9 cellular contexts compared by ENCODE assay signal in the genomic region with DNA sequence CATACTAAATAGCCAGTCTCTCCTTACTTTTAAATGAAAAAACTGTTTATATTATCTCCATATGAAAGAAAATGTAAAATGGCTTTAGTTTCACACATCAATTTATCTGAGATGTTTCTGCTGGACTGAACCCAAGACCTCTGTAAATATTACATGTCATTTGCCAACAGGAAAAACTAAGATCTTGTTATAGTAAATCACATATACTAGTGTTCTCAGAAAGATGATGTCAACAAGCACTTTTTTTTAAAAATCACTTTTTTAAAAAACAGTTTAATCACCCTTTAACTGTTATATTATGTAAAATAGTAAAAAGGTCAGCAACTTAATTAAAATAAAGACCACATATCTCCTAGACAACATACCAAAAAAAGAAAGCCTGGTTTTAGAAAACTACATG. TPM values are rescaled to one million over a fixed set of nuclear protein-coding genes. Genes with fewer than 3 reads are reported as not detected.
DNase-seq lines count a peak whose midpoint lies in the region; ATAC-seq and TF ChIP-seq lines count a peak whose summit lies in the region.
"Had no signal": no experiment of that assay in that cellular context is flagged by ENCODE, and none has a peak within 500 bp of the region (broad histone marks: within the 10 kb centered on the region; RNA-seq: fewer than 3 reads in every experiment).

No MANE protein-coding gene starts in this region.

- no peak overlapping the region for H3K4me3 ChIP-seq in stomach

- H3K27me3 ChIP-seq in stomach, result no peaks in the 10 kb centered on the region

- ATAC-seq in HG02623 (IDR thresholded peaks at IDR 0.05; ENCODE audit: unreplicated experiment), result no peak

- H3K27ac ChIP-seq in VCaP, result peak overlapping the region; percentile 38; the same call in 1 of the 2 replicates
- peak overlapping the region in 4 of 5 donors; percentile 66 to 90 (median 84) for H3K27ac ChIP-seq in stomach

- H3K4me1 Mint-ChIP-seq in activated CD4-positive, alpha-beta T cell treated with anti-CD3 and anti-CD28 coated beads, Interleukin-2, amount 10 ng/mL, durations not matched to agents 24 days and 14 days, result peaks cover 52% of the 10 kb centered on the region

- no peak for TF ChIP-seq POLR2A in stomach (IDR thresholded peaks at IDR 0.05)

- intact Hi-C loops in activated CD4-positive, alpha-beta T cell treated with anti-CD3 and anti-CD28 coated beads, Interleukin-2, amount 10 ng/mL, durations not matched to agents 24 days and 14 days (cut with micrococcal nuclease), result loop anchor here (2.0 to 5.0 kb wide), 2 partner anchors 13 to 35 kb away; no protein-coding TSS in a partner anchor
- intact Hi-C loops in stomach (cut with DNase I; ENCODE audit: low total_unique reads), result no loop called here

- H3K36me3 Mint-ChIP-seq in activated CD4-positive, alpha-beta T cell treated with anti-CD3 and anti-CD28 coated beads, Interleukin-2, amount 10 ng/mL, durations not matched to agents 24 days and 14 days (ENCODE audit: low read depth), result peaks cover 46% of the 10 kb centered on the region

- TF ChIP-seq CTCF in VCaP (conservative IDR thresholded peaks at IDR 0.05), result no peak
- no peak for TF ChIP-seq CTCF in stomach (IDR thresholded peaks at IDR 0.05)

- no peaks in the 10 kb centered on the region for H3K27me3 Mint-ChIP-seq in activated CD4-positive, alpha-beta T cell treated with anti-CD3 and anti-CD28 coated beads, Interleukin-2, amount 10 ng/mL, durations not matched to agents 24 days and 14 days

- peaks cover 7% of the 10 kb centered on the region for H3K9me3 Mint-ChIP-seq in activated CD4-positive, alpha-beta T cell treated with anti-CD3 and anti-CD28 coated beads, Interleukin-2, amount 10 ng/mL, durations not matched to agents 24 days and 14 days

- peaks cover 6 to 42% (median 20%) of the 10 kb centered on the region in 4 donors for H3K4me1 ChIP-seq in stomach

- TF ChIP-seq EP300 in stomach (IDR thresholded peaks at IDR 0.05), result no peak

- H3K4me3 Mint-ChIP-seq in activated CD4-positive, alpha-beta T cell treated with anti-CD3 and anti-CD28 coated beads, Interleukin-2, amount 10 ng/mL, durations not matched to agents 24 days and 14 days, result peak overlapping the region; percentile 84

- H3K27ac Mint-ChIP-seq in activated CD4-positive, alpha-beta T cell treated with anti-CD3 and anti-CD28 coated beads, Interleukin-2, amount 10 ng/mL, durations not matched to agents 24 days and 14 days, result peak overlapping the region; percentile 89

- no peak for DNase-seq in activated CD4-positive, alpha-beta T cell treated with anti-CD3 and anti-CD28 coated beads, Interleukin-2, amount 10 ng/mL, durations not matched to agents 24 days and 14 days
- no peak for DNase-seq in activated CD4-positive, alpha-beta T cell treated with anti-CD3 and anti-CD28 coated beads for 4 hours
- peak; percentile 73 for DNase-seq in fibroblast of peridontal ligament (ENCODE audit: extremely low read depth)
- DNase-seq in stomach, result no peak
- DNase-seq in NCI-H2171 treated with DMSO at 0.1 percent for 48 hours (lab: John Stamatoyannopoulos, UW), result no peak
- no peak for DNase-seq in stimulated activated CD4-positive, alpha-beta T cell treated with anti-CD3 and anti-CD28 coated beads, Interleukin-2, amount 100 ng/mL, for 24 hours
- DNase-seq: NCI-H774 had no signal

- peaks cover 0 to 34% (median 28%) of the 10 kb centered on the region in 4 donors for H3K36me3 ChIP-seq in stomach

- no peaks in the 10 kb centered on the region for H3K9me3 ChIP-seq in stomach

RNA-seq across cellular contexts. Expression of a gene that starts 46.3 kb away (rescaled TPM):
- total RNA-seq in activated CD4-positive, alpha-beta T cell treated with anti-CD3 and anti-CD28 coated beads, Interleukin-2, amount 10 ng/mL, durations not matched to agents 24 days and 14 days, result 68.8 and 72.5 TPM in 2 replicates
- total RNA-seq in stomach, result 10 to 100 TPM in 3 of 5 donors, 1 to 10 TPM in 2; 5.8 to 66.7 (median 28.5) TPM
- polyA plus RNA-seq in stomach, result 10 to 100 TPM; 20.2 to 32.4 (median 32.2) TPM
